Comparison of ENCODE assay signal across 24 cellular contexts in genomic region chr9:14627513-14627912, GRCh38.
DNase-seq lines count a peak whose midpoint lies in the region; ATAC-seq, FAIRE-seq and TF ChIP-seq lines count a peak whose summit lies in the region.
"Had no signal": no experiment of that assay in that cellular context is flagged by ENCODE, and none has a peak within 500 bp of the region (broad histone marks: within the 10 kb centered on the region; RNA-seq: fewer than 3 reads in every experiment).

No MANE protein-coding gene starts in this region.

- ATAC-seq in HG03354 (IDR thresholded peaks at IDR 0.05; ENCODE audit: poor library complexity, severe bottlenecking, unreplicated experiment) = peak; percentile 43
- ATAC-seq: effector memory CD8-positive, alpha-beta T cell; HepG2; sciatic nerve had no signal

- FAIRE-seq in D721Med (lab: Jason Lieb, UNC) = peak; percentile 80
- FAIRE-seq: HepG2 had no signal

- in situ Hi-C loops in SK-MEL-5 (cut with HindIII; ENCODE audit: low pct_unique_long_range_greater_than_20kb, low sequenced_read_pairs) = no loop called here

- no peak for TF ChIP-seq CTCF in D721Med (IDR thresholded peaks at IDR 0.05; ENCODE audit: insufficient read depth, missing control alignments)

- DNase-seq in D721Med (ENCODE audit: insufficient read length, low spot score) (no peak), SK-MEL-5 (ENCODE audit: low read depth, low spot score) (peak; percentile 49), midbrain (lab: John Stamatoyannopoulos, UW) (peak; percentile 5), HT-29 (ENCODE audit: low spot score) (no peak), LoVo (ENCODE audit: low spot score) (no peak), 8988T (no peak)
- DNase-seq in activated naive CD4-positive, alpha-beta T cell treated with anti-CD3 and anti-CD28 coated beads, Interleukin-2, amount 50 U/mL, for 16 hours = no peak
- DNase-seq: activated B cell treated with CpG ODN at 0.5 μM for 24 hours; activated CD4-positive, alpha-beta memory T cell treated with anti-CD3 and anti-CD28 coated beads for 36 hours; activated effector memory CD4-positive, alpha-beta T cell treated with Interleukin-2 at 50 U/mL for 16 hours; brain microvascular endothelial cell; CD8-positive, alpha-beta memory T cell; effector memory CD8-positive, alpha-beta T cell; kidney glomerular epithelial cell; naive B cell; NCI-H1105 treated with DMSO at 0.1 percent for 48 hours; NCI-H2171 treated with DMSO at 0.1 percent for 48 hours; ovary; stimulated activated CD4-positive, alpha-beta T cell treated with anti-CD3 and anti-CD28 coated beads, Interleukin-15, amount 100 ng/mL, for 24 hours; stimulated activated CD8-positive, alpha-beta memory T cell treated with anti-CD3 and anti-CD28 coated beads, Interleukin-4, amount 100 ng/mL, for 48 hours; trophoblast cell had no signal

Comparison
In these comparisons a context has a peak if more than half of its experiments do, and no peak if none do; other contexts are left out.
1. DNase-seq: peak in SK-MEL-5 (single experiment) and midbrain (single experiment); none in D721Med (single experiment), HT-29 (single experiment), LoVo (single experiment), activated naive CD4-positive, alpha-beta T cell treated with anti-CD3 and anti-CD28 coated beads, Interleukin-2, amount 50 U/mL, for 16 hours (single experiment) and 8988T (single experiment).